8 cellular contexts compared by ENCODE assay signal in genomic region chr12:69570545-69571399, GRCh38. TPM values are rescaled to one million over a fixed set of nuclear protein-coding genes. Genes with fewer than 3 reads are reported as not detected.
DNase-seq lines count a peak whose midpoint lies in the region; ATAC-seq and TF ChIP-seq lines count a peak whose summit lies in the region.

No MANE protein-coding gene starts in this region.

- H3K4me1 ChIP-seq in BE2C (peaks cover 3% of the 10 kb centered on the region; the same call in 1 of the 2 replicates), NT2/D1 (ENCODE audit: insufficient read depth, insufficient read length) (no peaks in the 10 kb centered on the region), osteoblast (ENCODE audit: insufficient read depth, low read length) (peaks cover 25% of the 10 kb centered on the region), vagina (no peaks in the 10 kb centered on the region)

- H3K9me3 Mint-ChIP-seq in activated T-cell treated with anti-CD3 and anti-CD28 coated beads, Interleukin-2, amount 50 U/mL, for 24 hours = no peaks in the 10 kb centered on the region

- peak; percentile 88 for TF ChIP-seq CTCF in BE2C (IDR thresholded peaks at IDR 0.05; ENCODE audit: low read depth, low read length)
- peak; percentile 83 for TF ChIP-seq CTCF in fibroblast of pulmonary artery (IDR thresholded peaks at IDR 0.05; ENCODE audit: low read length, missing control alignments)
- TF ChIP-seq CTCF in osteoblast (IDR thresholded peaks at IDR 0.05; ENCODE audit: extremely low read depth, low read depth, low read length) = peak; percentile 78
- TF ChIP-seq CTCF in vagina (IDR thresholded peaks at IDR 0.05) = peak; percentile 40 to 81 (median 58)

- peaks cover 62% of the 10 kb centered on the region for H3K36me3 Mint-ChIP-seq in activated T-cell treated with anti-CD3 and anti-CD28 coated beads, Interleukin-2, amount 50 U/mL, for 24 hours (ENCODE audit: low read depth)

- H3K4me1 Mint-ChIP-seq in activated T-cell treated with anti-CD3 and anti-CD28 coated beads, Interleukin-2, amount 50 U/mL, for 24 hours (ENCODE audit: low read depth) = peaks cover 12% of the 10 kb centered on the region

- H3K36me3 ChIP-seq in BE2C (peaks cover 36% of the 10 kb centered on the region), NT2/D1 (ENCODE audit: insufficient read depth, insufficient read length, low read length) (peaks cover 57% of the 10 kb centered on the region), osteoblast (ENCODE audit: insufficient read depth, low read length) (peaks cover 40% of the 10 kb centered on the region), vagina (peaks cover 0 to 42% of the 10 kb centered on the region in 2 donors)

- intact Hi-C loops in vagina (cut with DNase I) = loop anchor here (10.0 kb wide), 1 partner anchor 156 kb away; no protein-coding TSS in a partner anchor

- H3K79me2 ChIP-seq in osteoblast (ENCODE audit: insufficient read depth, low read length) = peaks cover 15% of the 10 kb centered on the region

- H3K27ac Mint-ChIP-seq in activated T-cell treated with anti-CD3 and anti-CD28 coated beads, Interleukin-2, amount 50 U/mL, for 24 hours = no peak overlapping the region

- H3K27ac ChIP-seq in osteoblast (ENCODE audit: low read depth, low read length) = peak overlapping the region; percentile 85
- no peak overlapping the region for H3K27ac ChIP-seq in vagina

- no peaks in the 10 kb centered on the region for H3K27me3 ChIP-seq in BE2C
- no peaks in the 10 kb centered on the region for H3K27me3 ChIP-seq in NT2/D1 (ENCODE audit: insufficient read depth, insufficient read length)
- H3K27me3 ChIP-seq in osteoblast (ENCODE audit: insufficient read depth, low read length) = no peaks in the 10 kb centered on the region
- H3K27me3 ChIP-seq in vagina = no peaks in the 10 kb centered on the region

- TF ChIP-seq POLR2A in vagina (IDR thresholded peaks at IDR 0.05) = no peak

- ATAC-seq in GM18907 (IDR thresholded peaks at IDR 0.05; ENCODE audit: unreplicated experiment) (peak; percentile 77), HG03521 (IDR thresholded peaks at IDR 0.05; ENCODE audit: unreplicated experiment) (peak; percentile 73)

- H3K9me3 ChIP-seq in BE2C (no peaks in the 10 kb centered on the region), NT2/D1 (ENCODE audit: insufficient read depth, low read length) (no peaks in the 10 kb centered on the region), osteoblast (ENCODE audit: low read depth, low read length) (no peaks in the 10 kb centered on the region), vagina (no peaks in the 10 kb centered on the region)

- no peaks in the 10 kb centered on the region for H3K27me3 Mint-ChIP-seq in activated T-cell treated with anti-CD3 and anti-CD28 coated beads, Interleukin-2, amount 50 U/mL, for 24 hours

- H4K20me1 ChIP-seq in osteoblast (ENCODE audit: insufficient read depth, low read length) = peaks cover 3% of the 10 kb centered on the region

- no peak overlapping the region for H3K9ac ChIP-seq in NT2/D1 (ENCODE audit: insufficient read length, low read depth)

- peak overlapping the region; percentile 57 for H3K4me2 ChIP-seq in osteoblast (ENCODE audit: insufficient read depth, low read length)

- H2AFZ ChIP-seq in osteoblast (ENCODE audit: low read length) = no peak overlapping the region

- DNase-seq in BE2C (peak; percentile 63), NT2/D1 (ENCODE audit: low read depth, low spot score) (peak; percentile 55), fibroblast of pulmonary artery (ENCODE audit: low read depth) (peak; percentile 83), osteoblast (ENCODE audit: insufficient read length, low spot score, missing footprints) (no peak), vagina (ENCODE audit: extremely low spot score in 2 of 2) (no peak)
- peak; percentile 48 for DNase-seq in activated T-cell treated with anti-CD3 and anti-CD28 coated beads, Interleukin-2, amount 50 U/mL, for 24 hours

- H3K4me3 ChIP-seq in BE2C (ENCODE audit: low read depth, low read length) (no peak overlapping the region), NT2/D1 (ENCODE audit: insufficient read length, low read depth) (no peak overlapping the region), fibroblast of pulmonary artery (replicated peaks; ENCODE audit: low read depth, low read length) (no peak overlapping the region), osteoblast (ENCODE audit: insufficient read depth, low read length) (no peak overlapping the region), vagina (no peak overlapping the region)

- no peak overlapping the region for H3K4me3 Mint-ChIP-seq in activated T-cell treated with anti-CD3 and anti-CD28 coated beads, Interleukin-2, amount 50 U/mL, for 24 hours

RNA-seq across cellular contexts. Expression of gene CCT2, which starts 14.5 kb away (rescaled TPM):
- 218 TPM for polyA plus RNA-seq in BE2C (2012; ENCODE audit: insufficient read depth, insufficient read length, low read depth)
- total RNA-seq in osteoblast = 187 and 210 TPM in 2 replicates
- total RNA-seq in vagina = 77.3 TPM

RNA-seq across cellular contexts. Expression of gene LRRC10, which starts 39.9 kb away (rescaled TPM):
- not detected for polyA plus RNA-seq in BE2C (2012; ENCODE audit: insufficient read depth, insufficient read length, low read depth)
- total RNA-seq in osteoblast = not detected in 2 replicates
- total RNA-seq in vagina = not detected

Comparison
In these comparisons a context has a peak if more than half of its experiments do, and no peak if none do; other contexts are left out.
1. DNase-seq: peak in BE2C (single experiment), NT2/D1 (single experiment), activated T-cell treated with anti-CD3 and anti-CD28 coated beads, Interleukin-2, amount 50 U/mL, for 24 hours (single experiment) and fibroblast of pulmonary artery (single experiment); none in osteoblast (single experiment) and vagina (0 of 2).
2. Peak in every context shown above with its lines, with median percentiles within 50 percentile points of each other: CTCF ChIP-seq.